16 cellular contexts compared by ENCODE assay signal in genomic region chr6:66429220-66429619, GRCh38.
A peak's percentile ranks its signal among the peaks of the same experiment; 100 is the strongest.
DNase-seq lines count a peak whose midpoint lies in the region; ATAC-seq and TF ChIP-seq lines count a peak whose summit lies in the region.
"Had no signal": no experiment of that assay in that cellular context is flagged by ENCODE, and none has a peak within 500 bp of the region (broad histone marks: within the 10 kb centered on the region; RNA-seq: fewer than 3 reads in every experiment).

No MANE protein-coding gene starts in this region.

- in situ Hi-C loops in ACHN (cut with HindIII; ENCODE audit: low pct_ligation_motif_present, low pct_unique_long_range_greater_than_20kb, low sequenced_read_pairs), result no loop called here

- H3K36me3 Mint-ChIP-seq in activated naive CD4-positive, alpha-beta T cell treated with anti-CD3 and anti-CD28 coated beads, Interleukin-2, amount 50 U/mL, for 72 hours, result no peaks in the 10 kb centered on the region

- no peak for TF ChIP-seq CTCF in fibroblast of pulmonary artery (IDR thresholded peaks at IDR 0.05; ENCODE audit: low read length, missing control alignments)

- ATAC-seq in SK-N-SH treated with all-trans-retinoic acid at 6 μM for 48 hours, result peak; percentile 90
- ATAC-seq in activated naive CD4-positive, alpha-beta T cell treated with anti-CD3 and anti-CD28 coated beads, Interleukin-2, amount 50 U/mL, for 72 hours, result no peak

- DNase-seq in GM03348 (ENCODE audit: low spot score) (peak; percentile 30), fibroblast of pulmonary artery (ENCODE audit: low read depth) (peak; percentile 0), non-pigmented ciliary epithelial cell (ENCODE audit: low read depth) (peak; percentile 32), retina (no peak), ACHN (no peak)
- no peak for DNase-seq in activated naive CD4-positive, alpha-beta T cell treated with anti-CD3 and anti-CD28 coated beads, Interleukin-2, amount 50 U/mL, for 72 hours (ENCODE audit: low spot score in 2 of 2)
- no peak for DNase-seq in activated naive CD4-positive, alpha-beta T cell treated with anti-CD3 and anti-CD28 coated beads, Interleukin-2, amount 50 U/mL, for 16 hours
- DNase-seq: DMS 273 treated with DMSO at 0.1 percent for 48 hours, GDM1, NCI-H1105 treated with DMSO at 0.1 percent for 48 hours, NCI-H1694 treated with DMSO at 0.1 percent for 48 hours, NCI-H2107, NCI-H69, Right ventricle myocardium superior had no signal

- H3K27ac Mint-ChIP-seq in activated naive CD4-positive, alpha-beta T cell treated with anti-CD3 and anti-CD28 coated beads, Interleukin-2, amount 50 U/mL, for 72 hours, result no peak overlapping the region

- no peak overlapping the region for H3K4me3 ChIP-seq in fibroblast of pulmonary artery (replicated peaks; ENCODE audit: low read depth, low read length)
- H3K4me3 ChIP-seq: HAP-1 had no signal

- peaks cover 0 to 4% of the 10 kb centered on the region in 2 donors for H3K9me3 Mint-ChIP-seq in activated naive CD4-positive, alpha-beta T cell treated with anti-CD3 and anti-CD28 coated beads, Interleukin-2, amount 50 U/mL, for 72 hours

TF ChIP-seq in SK-N-SH treated with all-trans-retinoic acid at 6 μM for 48 hours, 23 proteins besides CTCF, POLR2A, EP300 and RAD21:
- TF ChIP-seq SNAI2 (CRISPR knock-in tag; IDR thresholded peaks at IDR 0.05), result peak; percentile 86
- peak; percentile 100 for TF ChIP-seq TCF4 (CRISPR knock-in tag; IDR thresholded peaks at IDR 0.05; ENCODE audit: borderline replicate concordance)
- TF ChIP-seq TOX (CRISPR knock-in tag; IDR thresholded peaks at IDR 0.05; ENCODE audit: borderline replicate concordance), result peak; percentile 63
- peak; percentile 90 for TF ChIP-seq GLIS3 (CRISPR knock-in tag; IDR thresholded peaks at IDR 0.05)
- no peak for TF ChIP-seq RARB (CRISPR knock-in tag; IDR thresholded peaks at IDR 0.05)
- no peak; the same call in 1 of the 2 replicates for TF ChIP-seq ZNF70 (CRISPR knock-in tag; IDR thresholded peaks at IDR 0.05)
- TF ChIP-seq CSDC2 (CRISPR knock-in tag; IDR thresholded peaks at IDR 0.05), result no peak
- peak; percentile 73; the same call in 1 of the 2 replicates for TF ChIP-seq POU6F1 (CRISPR knock-in tag; IDR thresholded peaks at IDR 0.05; ENCODE audit: borderline replicate concordance, low read depth)
- TF ChIP-seq ESRRG (CRISPR knock-in tag; IDR thresholded peaks at IDR 0.05), result peak; percentile 64; the same call in 1 of the 2 replicates
- peak; percentile 79 for TF ChIP-seq CREB5 (CRISPR knock-in tag; IDR thresholded peaks at IDR 0.05; ENCODE audit: low read depth)
- TF ChIP-seq CSRNP3 (CRISPR knock-in tag; IDR thresholded peaks at IDR 0.05), result peak; percentile 98
- 0 out of 2 replicates have a peak, but pooled peaks have one; percentile 30 for TF ChIP-seq ZFP30 (CRISPR knock-in tag; IDR thresholded peaks at IDR 0.05)
- 0 out of 2 replicates have a peak, but pooled peaks have one; percentile 28 for TF ChIP-seq ZNF565 (CRISPR knock-in tag; conservative IDR thresholded peaks at IDR 0.05; ENCODE audit: low read depth)
- peak; percentile 43; the same call in 1 of the 2 replicates for TF ChIP-seq ZNF8 (CRISPR knock-in tag; IDR thresholded peaks at IDR 0.05)
- TF ChIP-seq PATZ1 (CRISPR knock-in tag; IDR thresholded peaks at IDR 0.05; ENCODE audit: borderline replicate concordance), result peak; percentile 78; the same call in 1 of the 2 replicates
- peak; percentile 94 for TF ChIP-seq ISL1 (CRISPR knock-in tag; IDR thresholded peaks at IDR 0.05)
- peak; percentile 95 for TF ChIP-seq TSHZ2 (CRISPR knock-in tag; IDR thresholded peaks at IDR 0.05)
- no peak for TF ChIP-seq ZFP3 (CRISPR knock-in tag; IDR thresholded peaks at IDR 0.05)
- 0 out of 2 replicates have a peak, but pooled peaks have one; percentile 64 for TF ChIP-seq BACH2 (CRISPR knock-in tag; IDR thresholded peaks at IDR 0.05; ENCODE audit: borderline replicate concordance)
- TF ChIP-seq OSR1 (CRISPR knock-in tag; IDR thresholded peaks at IDR 0.05), result no peak

Comparison
In these comparisons a context has a peak if more than half of its experiments do, and no peak if none do; other contexts are left out.
1. DNase-seq: peak in GM03348 (single experiment), fibroblast of pulmonary artery (single experiment) and non-pigmented ciliary epithelial cell (single experiment); none in retina (single experiment), ACHN (single experiment), activated naive CD4-positive, alpha-beta T cell treated with anti-CD3 and anti-CD28 coated beads, Interleukin-2, amount 50 U/mL, for 72 hours (0 of 2) and activated naive CD4-positive, alpha-beta T cell treated with anti-CD3 and anti-CD28 coated beads, Interleukin-2, amount 50 U/mL, for 16 hours (single experiment).